ENCODE assay signal across 1 cellular context in genomic region chr6:30814137-30815084, GRCh38.
TF ChIP-seq lines count a peak whose summit lies in the region.

No MANE protein-coding gene starts in this region.

TF ChIP-seq in K562, 482 proteins besides CTCF, POLR2A, EP300 and RAD21 (continued from another document and continues in another):
- TF ChIP-seq, protein P1, sequence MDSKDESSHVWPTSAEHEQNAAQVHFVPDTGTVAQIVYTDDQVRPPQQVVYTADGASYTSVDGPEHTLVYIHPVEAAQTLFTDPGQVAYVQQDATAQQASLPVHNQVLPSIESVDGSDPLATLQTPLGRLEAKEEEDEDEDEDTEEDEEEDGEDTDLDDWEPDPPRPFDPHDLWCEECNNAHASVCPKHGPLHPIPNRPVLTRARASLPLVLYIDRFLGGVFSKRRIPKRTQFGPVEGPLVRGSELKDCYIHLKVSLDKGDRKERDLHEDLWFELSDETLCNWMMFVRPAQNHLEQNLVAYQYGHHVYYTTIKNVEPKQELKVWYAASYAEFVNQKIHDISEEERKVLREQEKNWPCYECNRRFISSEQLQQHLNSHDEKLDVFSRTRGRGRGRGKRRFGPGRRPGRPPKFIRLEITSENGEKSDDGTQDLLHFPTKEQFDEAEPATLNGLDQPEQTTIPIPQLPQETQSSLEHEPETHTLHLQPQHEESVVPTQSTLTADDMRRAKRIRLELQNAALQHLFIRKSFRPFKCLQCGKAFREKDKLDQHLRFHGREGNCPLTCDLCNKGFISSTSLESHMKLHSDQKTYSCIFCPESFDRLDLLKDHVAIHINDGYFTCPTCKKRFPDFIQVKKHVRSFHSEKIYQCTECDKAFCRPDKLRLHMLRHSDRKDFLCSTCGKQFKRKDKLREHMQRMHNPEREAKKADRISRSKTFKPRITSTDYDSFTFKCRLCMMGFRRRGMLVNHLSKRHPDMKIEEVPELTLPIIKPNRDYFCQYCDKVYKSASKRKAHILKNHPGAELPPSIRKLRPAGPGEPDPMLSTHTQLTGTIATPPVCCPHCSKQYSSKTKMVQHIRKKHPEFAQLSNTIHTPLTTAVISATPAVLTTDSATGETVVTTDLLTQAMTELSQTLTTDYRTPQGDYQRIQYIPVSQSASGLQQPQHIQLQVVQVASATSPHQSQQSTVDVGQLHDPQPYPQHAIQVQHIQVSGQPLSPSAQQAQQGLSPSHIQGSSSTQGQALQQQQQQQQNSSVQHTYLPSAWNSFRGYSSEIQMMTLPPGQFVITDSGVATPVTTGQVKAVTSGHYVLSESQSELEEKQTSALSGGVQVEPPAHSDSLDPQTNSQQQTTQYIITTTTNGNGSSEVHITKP (IDR thresholded peaks at IDR 0.05; ENCODE audit: partially characterized antibody): no peak
- TF ChIP-seq ZNF239 (CRISPR knock-in tag; IDR thresholded peaks at IDR 0.05) (no peak), SMC3 (conservative IDR thresholded peaks at IDR 0.05; ENCODE audit: insufficient read depth, low read depth, low read length) (no peak), ZNF232 (CRISPR knock-in tag; IDR thresholded peaks at IDR 0.05) (no peak), TEAD4 (IDR thresholded peaks at IDR 0.05; ENCODE audit: low read length) (peak; percentile 64), TEAD4 (CRISPR knock-in tag; IDR thresholded peaks at IDR 0.05; ENCODE audit: borderline replicate concordance) (no peak), TCFL5 (CRISPR knock-in tag; conservative IDR thresholded peaks at IDR 0.05) (no peak; the same call in 1 of the 2 replicates), E4F1 (CRISPR knock-in tag; IDR thresholded peaks at IDR 0.05; ENCODE audit: borderline replicate concordance) (no peak), MBD2 (IDR thresholded peaks at IDR 0.05; ENCODE audit: borderline replicate concordance, low read depth) (no peak), SIX5 (IDR thresholded peaks at IDR 0.05; ENCODE audit: borderline replicate concordance in 1 of 2, insufficient read depth in 1 of 2, low read depth in 1 of 2, low read length in 2 of 2) (no peak), DNMT1 (IDR thresholded peaks at IDR 0.05) (no peak), TARDBP (IDR thresholded peaks at IDR 0.05) (no peak), SIN3B (IDR thresholded peaks at IDR 0.05; ENCODE audit: low read depth) (no peak), FOXJ2 (tag; IDR thresholded peaks at IDR 0.05) (no peak), NFIC (IDR thresholded peaks at IDR 0.05) (no peak), PHTF2 (CRISPR knock-in tag; IDR thresholded peaks at IDR 0.05) (no peak), ZBTB8A (IDR thresholded peaks at IDR 0.05; ENCODE audit: partially characterized antibody) (no peak), ZNF124 (CRISPR knock-in tag; IDR thresholded peaks at IDR 0.05) (no peak), CBX8 (IDR thresholded peaks at IDR 0.05; ENCODE audit: borderline replicate concordance, extremely low read depth, low read depth, low read length, poor library complexity, severe bottlenecking) (no peak), HNRNPUL1 (IDR thresholded peaks at IDR 0.05; ENCODE audit: low read length) (no peak), MCM2 (IDR thresholded peaks at IDR 0.05; ENCODE audit: low read depth) (no peak), ZNF431 (CRISPR knock-in tag; IDR thresholded peaks at IDR 0.05) (no peak), ZNF639 (CRISPR knock-in tag; conservative IDR thresholded peaks at IDR 0.05 in 1 of 2, IDR thresholded peaks at IDR 0.05 in 1 of 2) (no peak), ZNF644 (tag; IDR thresholded peaks at IDR 0.05; ENCODE audit: low read depth) (peak; percentile 84; the same call in 1 of the 2 replicates), ZNF780A (CRISPR knock-in tag; IDR thresholded peaks at IDR 0.05) (no peak), ZNF778 (CRISPR knock-in tag; IDR thresholded peaks at IDR 0.05) (no peak), TRIM24 (IDR thresholded peaks at IDR 0.05) (peak in 1 of 2 experiments; percentile 45; a peak in 2 of 4 replicates), CCNT2 (IDR thresholded peaks at IDR 0.05; ENCODE audit: borderline replicate concordance, extremely low read depth, insufficient read length, low read depth, low read length) (no peak), JUN (IDR thresholded peaks at IDR 0.05; ENCODE audit: borderline replicate concordance, low read depth, low read length) (peak; percentile 96), JUN (CRISPR knock-in tag; IDR thresholded peaks at IDR 0.05; ENCODE audit: borderline replicate concordance) (no peak), GTF2A2 (tag; IDR thresholded peaks at IDR 0.05) (no peak; the same call in 1 of the 2 replicates), ARHGAP35 (IDR thresholded peaks at IDR 0.05; ENCODE audit: partially characterized antibody) (no peak), POLR2H (tag; IDR thresholded peaks at IDR 0.05; ENCODE audit: low read depth) (no peak), FUS (optimal IDR thresholded peaks at IDR 0.05; ENCODE audit: low read depth, low read length) (no peak), ATF1 (CRISPR knock-in tag; IDR thresholded peaks at IDR 0.05) (no peak), ATF1 (tag; IDR thresholded peaks at IDR 0.05) (peak; percentile 55; the same call in 1 of the 2 replicates), FOXK2 (conservative IDR thresholded peaks at IDR 0.05 in 1 of 2, IDR thresholded peaks at IDR 0.05 in 1 of 2; ENCODE audit: low read depth in 2 of 2) (peak in 1 of 2 experiments; percentile 74; a peak in 2 of 4 replicates), ARID2 (IDR thresholded peaks at IDR 0.05) (no peak), VEZF1 (CRISPR knock-in tag; IDR thresholded peaks at IDR 0.05) (peak; percentile 41; the same call in 1 of the 2 replicates)
- TF ChIP-seq, protein P2, sequence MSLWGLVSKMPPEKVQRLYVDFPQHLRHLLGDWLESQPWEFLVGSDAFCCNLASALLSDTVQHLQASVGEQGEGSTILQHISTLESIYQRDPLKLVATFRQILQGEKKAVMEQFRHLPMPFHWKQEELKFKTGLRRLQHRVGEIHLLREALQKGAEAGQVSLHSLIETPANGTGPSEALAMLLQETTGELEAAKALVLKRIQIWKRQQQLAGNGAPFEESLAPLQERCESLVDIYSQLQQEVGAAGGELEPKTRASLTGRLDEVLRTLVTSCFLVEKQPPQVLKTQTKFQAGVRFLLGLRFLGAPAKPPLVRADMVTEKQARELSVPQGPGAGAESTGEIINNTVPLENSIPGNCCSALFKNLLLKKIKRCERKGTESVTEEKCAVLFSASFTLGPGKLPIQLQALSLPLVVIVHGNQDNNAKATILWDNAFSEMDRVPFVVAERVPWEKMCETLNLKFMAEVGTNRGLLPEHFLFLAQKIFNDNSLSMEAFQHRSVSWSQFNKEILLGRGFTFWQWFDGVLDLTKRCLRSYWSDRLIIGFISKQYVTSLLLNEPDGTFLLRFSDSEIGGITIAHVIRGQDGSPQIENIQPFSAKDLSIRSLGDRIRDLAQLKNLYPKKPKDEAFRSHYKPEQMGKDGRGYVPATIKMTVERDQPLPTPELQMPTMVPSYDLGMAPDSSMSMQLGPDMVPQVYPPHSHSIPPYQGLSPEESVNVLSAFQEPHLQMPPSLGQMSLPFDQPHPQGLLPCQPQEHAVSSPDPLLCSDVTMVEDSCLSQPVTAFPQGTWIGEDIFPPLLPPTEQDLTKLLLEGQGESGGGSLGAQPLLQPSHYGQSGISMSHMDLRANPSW (CRISPR knock-in tag; IDR thresholded peaks at IDR 0.05): no peak
- TF ChIP-seq, protein P3, sequence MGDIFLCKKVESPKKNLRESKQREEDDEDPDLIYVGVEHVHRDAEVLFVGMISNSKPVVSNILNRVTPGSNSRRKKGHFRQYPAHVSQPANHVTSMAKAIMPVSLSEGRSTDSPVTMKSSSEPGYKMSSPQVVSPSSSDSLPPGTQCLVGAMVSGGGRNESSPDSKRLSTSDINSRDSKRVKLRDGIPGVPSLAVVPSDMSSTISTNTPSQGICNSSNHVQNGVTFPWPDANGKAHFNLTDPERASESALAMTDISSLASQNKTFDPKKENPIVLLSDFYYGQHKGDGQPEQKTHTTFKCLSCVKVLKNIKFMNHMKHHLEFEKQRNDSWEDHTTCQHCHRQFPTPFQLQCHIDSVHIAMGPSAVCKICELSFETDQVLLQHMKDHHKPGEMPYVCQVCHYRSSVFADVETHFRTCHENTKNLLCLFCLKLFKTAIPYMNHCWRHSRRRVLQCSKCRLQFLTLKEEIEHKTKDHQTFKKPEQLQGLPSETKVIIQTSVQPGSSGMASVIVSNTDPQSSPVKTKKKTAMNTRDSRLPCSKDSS (IDR thresholded peaks at IDR 0.05; ENCODE audit: low read depth, partially characterized antibody): no peak
- TF ChIP-seq, protein P4, sequence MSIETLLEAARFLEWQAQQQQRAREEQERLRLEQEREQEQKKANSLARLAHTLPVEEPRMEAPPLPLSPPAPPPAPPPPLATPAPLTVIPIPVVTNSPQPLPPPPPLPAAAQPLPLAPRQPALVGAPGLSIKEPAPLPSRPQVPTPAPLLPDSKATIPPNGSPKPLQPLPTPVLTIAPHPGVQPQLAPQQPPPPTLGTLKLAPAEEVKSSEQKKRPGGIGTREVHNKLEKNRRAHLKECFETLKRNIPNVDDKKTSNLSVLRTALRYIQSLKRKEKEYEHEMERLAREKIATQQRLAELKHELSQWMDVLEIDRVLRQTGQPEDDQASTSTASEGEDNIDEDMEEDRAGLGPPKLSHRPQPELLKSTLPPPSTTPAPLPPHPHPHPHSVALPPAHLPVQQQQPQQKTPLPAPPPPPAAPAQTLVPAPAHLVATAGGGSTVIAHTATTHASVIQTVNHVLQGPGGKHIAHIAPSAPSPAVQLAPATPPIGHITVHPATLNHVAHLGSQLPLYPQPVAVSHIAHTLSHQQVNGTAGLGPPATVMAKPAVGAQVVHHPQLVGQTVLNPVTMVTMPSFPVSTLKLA (conservative IDR thresholded peaks at IDR 0.05): peak; percentile 51 to 74
- TF ChIP-seq, protein P5, sequence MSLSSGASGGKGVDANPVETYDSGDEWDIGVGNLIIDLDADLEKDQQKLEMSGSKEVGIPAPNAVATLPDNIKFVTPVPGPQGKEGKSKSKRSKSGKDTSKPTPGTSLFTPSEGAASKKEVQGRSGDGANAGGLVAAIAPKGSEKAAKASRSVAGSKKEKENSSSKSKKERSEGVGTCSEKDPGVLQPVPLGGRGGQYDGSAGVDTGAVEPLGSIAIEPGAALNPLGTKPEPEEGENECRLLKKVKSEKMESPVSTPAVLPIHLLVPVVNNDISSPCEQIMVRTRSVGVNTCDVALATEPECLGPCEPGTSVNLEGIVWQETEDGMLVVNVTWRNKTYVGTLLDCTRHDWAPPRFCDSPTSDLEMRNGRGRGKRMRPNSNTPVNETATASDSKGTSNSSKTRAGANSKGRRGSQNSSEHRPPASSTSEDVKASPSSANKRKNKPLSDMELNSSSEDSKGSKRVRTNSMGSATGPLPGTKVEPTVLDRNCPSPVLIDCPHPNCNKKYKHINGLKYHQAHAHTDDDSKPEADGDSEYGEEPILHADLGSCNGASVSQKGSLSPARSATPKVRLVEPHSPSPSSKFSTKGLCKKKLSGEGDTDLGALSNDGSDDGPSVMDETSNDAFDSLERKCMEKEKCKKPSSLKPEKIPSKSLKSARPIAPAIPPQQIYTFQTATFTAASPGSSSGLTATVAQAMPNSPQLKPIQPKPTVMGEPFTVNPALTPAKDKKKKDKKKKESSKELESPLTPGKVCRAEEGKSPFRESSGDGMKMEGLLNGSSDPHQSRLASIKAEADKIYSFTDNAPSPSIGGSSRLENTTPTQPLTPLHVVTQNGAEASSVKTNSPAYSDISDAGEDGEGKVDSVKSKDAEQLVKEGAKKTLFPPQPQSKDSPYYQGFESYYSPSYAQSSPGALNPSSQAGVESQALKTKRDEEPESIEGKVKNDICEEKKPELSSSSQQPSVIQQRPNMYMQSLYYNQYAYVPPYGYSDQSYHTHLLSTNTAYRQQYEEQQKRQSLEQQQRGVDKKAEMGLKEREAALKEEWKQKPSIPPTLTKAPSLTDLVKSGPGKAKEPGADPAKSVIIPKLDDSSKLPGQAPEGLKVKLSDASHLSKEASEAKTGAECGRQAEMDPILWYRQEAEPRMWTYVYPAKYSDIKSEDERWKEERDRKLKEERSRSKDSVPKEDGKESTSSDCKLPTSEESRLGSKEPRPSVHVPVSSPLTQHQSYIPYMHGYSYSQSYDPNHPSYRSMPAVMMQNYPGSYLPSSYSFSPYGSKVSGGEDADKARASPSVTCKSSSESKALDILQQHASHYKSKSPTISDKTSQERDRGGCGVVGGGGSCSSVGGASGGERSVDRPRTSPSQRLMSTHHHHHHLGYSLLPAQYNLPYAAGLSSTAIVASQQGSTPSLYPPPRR (CRISPR knock-in tag; IDR thresholded peaks at IDR 0.05; ENCODE audit: borderline replicate concordance): no peak
